8 cellular contexts compared by ENCODE assay signal in genomic region chr20:58308290-58308679, GRCh38. TPM values are rescaled to one million over a fixed set of nuclear protein-coding genes. Genes with fewer than 3 reads are reported as not detected.
A peak's percentile ranks its signal among the peaks of the same experiment; 100 is the strongest.
DNase-seq lines count a peak whose midpoint lies in the region; ATAC-seq, FAIRE-seq and TF ChIP-seq lines count a peak whose summit lies in the region.

No MANE protein-coding gene starts in this region.

- peaks cover 40% of the 10 kb centered on the region for H3K79me2 ChIP-seq in endothelial cell of umbilical vein (ENCODE audit: control insufficient read depth, insufficient read depth, low read length)

- FAIRE-seq in endothelial cell of umbilical vein (lab: Jason Lieb, UNC) (no peak), pancreas (lab: Jason Lieb, UNC) (no peak)

- dilution Hi-C loops in endothelial cell of umbilical vein (cut with MboI; ENCODE audit: extremely low pct_ligation_motif_present, low sequenced_read_pairs): no loop called here

- H3K36me3 ChIP-seq in CD8-positive, alpha-beta memory T cell (ENCODE audit: insufficient read depth, low read length): peaks cover 6% of the 10 kb centered on the region
- H3K36me3 ChIP-seq in Peyer's patch (peaks cover 0 to 6% (median 0%) of the 10 kb centered on the region in 3 donors), endothelial cell of umbilical vein (ENCODE audit: control insufficient read depth in 2 of 2, extremely low read depth in 1 of 2, insufficient read depth in 2 of 2, low read length in 2 of 2) (peaks cover 3 to 6% of the 10 kb centered on the region in 2 experiments), pancreas (peaks cover 0 to under 1% (median 0%) of the 10 kb centered on the region in 3 donors)

- peaks cover 60% of the 10 kb centered on the region for H3K4me1 ChIP-seq in CD8-positive, alpha-beta memory T cell (ENCODE audit: insufficient read depth, low read length)
- H3K4me1 ChIP-seq in Peyer's patch (peaks cover 0 to 24% (median 4%) of the 10 kb centered on the region in 4 donors), endothelial cell of umbilical vein (ENCODE audit: control insufficient read depth, extremely low read depth, insufficient read depth, low read length) (peaks cover 10% of the 10 kb centered on the region), pancreas (peaks cover 0 to 3% (median 0%) of the 10 kb centered on the region in 3 donors)

- TF ChIP-seq POLR2A in Peyer's patch (IDR thresholded peaks at IDR 0.05): no peak
- no peak for TF ChIP-seq POLR2A in endothelial cell of umbilical vein (IDR thresholded peaks at IDR 0.05; ENCODE audit: low read depth, low read length)

- CTCF ChIA-PET in CD8-positive, alpha-beta memory T cell (lab: Charles Lee): interaction anchor here (1.2 kb wide), 1 partner anchor 654 kb away, joined by 3 read pairs; no protein-coding TSS in a partner anchor
- CTCF ChIA-PET in endothelial cell of umbilical vein (lab: Charles Lee): interaction anchor here (1.1 kb wide), 1 partner anchor 55 kb away, joined by 3 read pairs; no protein-coding TSS in a partner anchor

- peak overlapping the region; percentile 64 for H3K27ac ChIP-seq in CD8-positive, alpha-beta memory T cell (ENCODE audit: low read depth, low read length)
- H3K27ac ChIP-seq in Peyer's patch (peak overlapping the region in 2 of 4 donors; percentile 66 to 94), endothelial cell of umbilical vein (ENCODE audit: insufficient read depth, low read depth, low read length) (no peak overlapping the region), pancreas (no peak overlapping the region)

- no TSS peak for BruUV-seq in endothelial cell of umbilical vein (replicated peaks; lab: Mats Ljungman, UMichigan)

- POLR2A ChIA-PET in CD8-positive, alpha-beta memory T cell (lab: Charles Lee): interaction anchor here (1.0 kb wide), 1 partner anchor 344 kb away, joined by 4 read pairs; no protein-coding TSS in a partner anchor
- POLR2A ChIA-PET in endothelial cell of umbilical vein (lab: Charles Lee): no interaction called here

- no peaks in the 10 kb centered on the region for H3K9me3 ChIP-seq in CD8-positive, alpha-beta memory T cell (ENCODE audit: low read length)
- H3K9me3 ChIP-seq in Peyer's patch (no peaks in the 10 kb centered on the region), endothelial cell of umbilical vein (replicated peaks; ENCODE audit: control insufficient read depth, insufficient read depth, low read length) (no peaks in the 10 kb centered on the region), pancreas (no peaks in the 10 kb centered on the region)

- H3K27me3 ChIP-seq in CD8-positive, alpha-beta memory T cell (ENCODE audit: insufficient read depth, low read length, poor library complexity, severe bottlenecking): no peaks in the 10 kb centered on the region
- H3K27me3 ChIP-seq in Peyer's patch (no peaks in the 10 kb centered on the region), endothelial cell of umbilical vein (ENCODE audit: control insufficient read depth in 2 of 2, insufficient read depth in 2 of 2, low read length in 2 of 2) (no peaks in the 10 kb centered on the region), pancreas (no peaks in the 10 kb centered on the region)

- 74 to 76% methylated on average over 9 of the region's 9 CpGs for WGBS in pancreas, 2 donors

- no peak overlapping the region for H2AFZ ChIP-seq in endothelial cell of umbilical vein (ENCODE audit: low read depth, low read length)

- no peaks in the 10 kb centered on the region for H3K9me3 Mint-ChIP-seq in CD8-positive, alpha-beta memory T cell

- ATAC-seq in pancreas (no peak), HG03442 (IDR thresholded peaks at IDR 0.05; ENCODE audit: unreplicated experiment) (no peak), GM18517 (IDR thresholded peaks at IDR 0.05; ENCODE audit: unreplicated experiment) (no peak)

- H3K4me1 Mint-ChIP-seq in CD8-positive, alpha-beta memory T cell: peaks cover 42 to 74% (median 52%) of the 10 kb centered on the region in 3 donors

- H3K9me1 ChIP-seq in endothelial cell of umbilical vein (replicated peaks; ENCODE audit: control insufficient read depth, extremely low read depth, insufficient read depth, low read length): no peaks in the 10 kb centered on the region

- H3K9ac ChIP-seq in endothelial cell of umbilical vein (replicated peaks; ENCODE audit: extremely low read depth, insufficient read depth, low read length): no peak overlapping the region

- TF ChIP-seq CTCF in Peyer's patch (IDR thresholded peaks at IDR 0.05) (no peak), endothelial cell of umbilical vein (IDR thresholded peaks at IDR 0.05; ENCODE audit: extremely low read depth in 1 of 2, insufficient read depth in 1 of 2, low read depth in 1 of 2, low read length in 2 of 2) (no peak), pancreas (IDR thresholded peaks at IDR 0.05) (no peak)

- intact Hi-C loops in endothelial cell of umbilical vein (cut with micrococcal nuclease): loop anchor here (2.0 to 5.0 kb wide), 2 partner anchors 55 to 384 kb away; partner anchors contain the start of gene NPEPL1
- intact Hi-C loops in pancreas (cut with DNase I): no loop called here

- H3K36me3 Mint-ChIP-seq in CD8-positive, alpha-beta memory T cell: peaks cover 3 to 24% (median 4%) of the 10 kb centered on the region in 3 donors

- peaks cover 0 to 3% of the 10 kb centered on the region in 2 donors for H3K27me3 Mint-ChIP-seq in CD8-positive, alpha-beta memory T cell

- no peaks in the 10 kb centered on the region for H4K20me1 ChIP-seq in endothelial cell of umbilical vein (replicated peaks; ENCODE audit: control insufficient read depth, extremely low read depth, insufficient read depth, low read length)

- peak in 1 of 5 donors; percentile 30 for DNase-seq in CD8-positive, alpha-beta memory T cell
- no peak for DNase-seq in Peyer's patch
- no peak for DNase-seq in endothelial cell of umbilical vein (ENCODE audit: low read depth, low spot score)
- no peak for DNase-seq in pancreas
- DNase-seq in HCEC 1CT: no peak
- no peak for DNase-seq in activated CD8-positive, alpha-beta memory T cell treated with anti-CD3 and anti-CD28 coated beads, Interleukin-2, amount 50 U/mL, for 48 hours

- peak overlapping the region; percentile 63 to 89 (median 71) for H3K4me3 Mint-ChIP-seq in CD8-positive, alpha-beta memory T cell

- H3K4me2 ChIP-seq in endothelial cell of umbilical vein (ENCODE audit: insufficient read depth, low read length): peak overlapping the region; percentile 54

- peak overlapping the region; percentile 52 for H3K4me3 ChIP-seq in CD8-positive, alpha-beta memory T cell (ENCODE audit: low read length)
- H3K4me3 ChIP-seq in Peyer's patch: peak overlapping the region; percentile 93 to 100 (median 96)
- H3K4me3 ChIP-seq in endothelial cell of umbilical vein (replicated peaks in 1 of 3; ENCODE audit: insufficient read depth in 1 of 3, low read depth in 1 of 3, low read length in 3 of 3): peak overlapping the region in 2 of 3 experiments; percentile 91 to 96
- peak overlapping the region in 3 of 4 donors; percentile 63 to 99 (median 99) for H3K4me3 ChIP-seq in pancreas

- peak overlapping the region; percentile 91 to 99 (median 98) for H3K27ac Mint-ChIP-seq in CD8-positive, alpha-beta memory T cell

TF ChIP-seq in endothelial cell of umbilical vein, 7 proteins besides CTCF, POLR2A, EP300 and RAD21:
- TF ChIP-seq JUN (IDR thresholded peaks at IDR 0.05; ENCODE audit: borderline replicate concordance, insufficient read depth, insufficient read length, low read depth) (no peak), MYC (IDR thresholded peaks at IDR 0.05; ENCODE audit: low read depth, low read length) (no peak), POLR2AphosphoS5 (IDR thresholded peaks at IDR 0.05; ENCODE audit: insufficient read depth, low read depth, low read length) (no peak), EZH2 (IDR thresholded peaks at IDR 0.05; ENCODE audit: borderline replicate concordance, low read depth, low read length, severe bottlenecking) (no peak), FOS (IDR thresholded peaks at IDR 0.05; ENCODE audit: borderline replicate concordance, insufficient read depth, low read length) (no peak), MAX (IDR thresholded peaks at IDR 0.05; ENCODE audit: insufficient read depth, insufficient read length) (no peak), GATA2 (IDR thresholded peaks at IDR 0.05; ENCODE audit: insufficient read depth, insufficient read length, low read depth, low read length) (no peak)
TF ChIP-seq in endothelial cell of umbilical vein: peak in this region for 0.

RNA-seq across cellular contexts. Expression of gene RAB22A, which starts 1.2 kb away (rescaled TPM):
- 10 to 100 TPM; 17.3 to 17.6 TPM for total RNA-seq in CD8-positive, alpha-beta memory T cell
- polyA plus RNA-seq in CD8-positive, alpha-beta memory T cell: 14.9 TPM
- total RNA-seq in Peyer's patch (10 to 100 TPM; 12.4 to 29.4 (median 19.2) TPM), endothelial cell of umbilical vein (15.7 and 16.3 TPM in 2 replicates), pancreas (10 to 100 TPM in 1 of 6 donors, 1 to 10 TPM in 5; 5.7 to 10.1 (median 7.9) TPM)
- polyA plus RNA-seq in endothelial cell of umbilical vein (8.6 TPM in 2 replicates), pancreas (1 to 10 TPM; 3.1 to 4.8 TPM)
- polyA plus RNA-seq in endothelial cell of umbilical vein (2011; cell fraction: cytosol; rRNA removed): 6.5 and 6.8 TPM in 2 replicates
- polyA plus RNA-seq in endothelial cell of umbilical vein (2011; cell fraction: nucleus; rRNA removed): 17.6 and 17.9 TPM in 2 replicates
- 9.8 and 11.1 TPM in 2 replicates for polyA plus RNA-seq in endothelial cell of umbilical vein (2012)
- polyA minus RNA-seq in endothelial cell of umbilical vein: 29.3 and 37.9 TPM in 2 replicates
- 7.6 TPM for polyA minus RNA-seq in endothelial cell of umbilical vein (2011; cell fraction: cytosol; rRNA and poly(A)+ RNA removed)
- polyA minus RNA-seq in endothelial cell of umbilical vein (2011; cell fraction: nucleus; rRNA and poly(A)+ RNA removed): 29.8 and 31.7 TPM in 2 replicates
